In genomic region chr5:180291943-180292831, GRCh38 we compare ENCODE assay signal across 8 cellular contexts. TPM values are rescaled to one million over a fixed set of nuclear protein-coding genes. Genes with fewer than 3 reads are reported as not detected.
A peak's percentile ranks its signal among the peaks of the same experiment; 100 is the strongest.
DNase-seq lines count a peak whose midpoint lies in the region; ATAC-seq and TF ChIP-seq lines count a peak whose summit lies in the region.

Gene MAPK9, minus strand, starts transcription at chr5:180292083. Its CDS starts 11,522 bp downstream, at chr5:180280561.

- no peaks in the 10 kb centered on the region for H3K9me2 ChIP-seq in DOHH2 (replicated peaks; ENCODE audit: control insufficient read depth, low read length)

- no peaks in the 10 kb centered on the region for H3K27me3 ChIP-seq in DOHH2 (ENCODE audit: control insufficient read depth, low read length)
- H3K27me3 ChIP-seq in RWPE2 (ENCODE audit: insufficient read depth, poor library complexity, severe bottlenecking): no peaks in the 10 kb centered on the region
- no peaks in the 10 kb centered on the region for H3K27me3 ChIP-seq in stomach

- H3K9me3 ChIP-seq in DOHH2 (ENCODE audit: control insufficient read depth, insufficient read depth, low read length): no peaks in the 10 kb centered on the region
- no peaks in the 10 kb centered on the region for H3K9me3 ChIP-seq in RWPE2 (ENCODE audit: severe bottlenecking)
- H3K9me3 ChIP-seq in stomach: no peaks in the 10 kb centered on the region

- no peak for TF ChIP-seq POLR2A in stomach (IDR thresholded peaks at IDR 0.05)

- TF ChIP-seq CTCF in DOHH2 (IDR thresholded peaks at IDR 0.05; ENCODE audit: low read depth, low read length, poor library complexity, severe bottlenecking) (no peak), RWPE2 (IDR thresholded peaks at IDR 0.05; ENCODE audit: poor library complexity, severe bottlenecking) (no peak), fibroblast of villous mesenchyme (IDR thresholded peaks at IDR 0.05; ENCODE audit: insufficient read depth, low read depth, low read length) (no peak), neural crest cell (conservative IDR thresholded peaks at IDR 0.05) (no peak), stomach (IDR thresholded peaks at IDR 0.05) (no peak)

- H3K4me1 Mint-ChIP-seq in neural crest cell: peaks cover 25% of the 10 kb centered on the region

- TF ChIP-seq RAD21 in Ishikawa (IDR thresholded peaks at IDR 0.05; ENCODE audit: low read depth): no peak

- TF ChIP-seq EP300 in Ishikawa (IDR thresholded peaks at IDR 0.05; ENCODE audit: borderline replicate concordance): no peak; the same call in 1 of the 2 replicates
- no peak for TF ChIP-seq EP300 in stomach (IDR thresholded peaks at IDR 0.05)

- H3K4me3 ChIP-seq in DOHH2 (ENCODE audit: low read length): peak within 1 kb of the TSS; percentile 96
- H3K4me3 ChIP-seq in RWPE2 (ENCODE audit: severe bottlenecking): peak within 1 kb of the TSS; percentile 100
- peak within 1 kb of the TSS; percentile 77 for H3K4me3 ChIP-seq in fibroblast of villous mesenchyme (ENCODE audit: low read depth, low read length)
- H3K4me3 ChIP-seq in stomach: peak within 1 kb of the TSS; percentile 79 to 99 (median 98)

- H3K36me3 ChIP-seq in DOHH2 (ENCODE audit: control insufficient read depth, low read length): peaks cover 18% of the 10 kb centered on the region
- no peaks in the 10 kb centered on the region for H3K36me3 ChIP-seq in RWPE2 (ENCODE audit: low read depth)
- no peaks in the 10 kb centered on the region for H3K36me3 ChIP-seq in stomach

- 0 to 1% (median 1%) methylated on average over 25 to 122 of the region's 122 CpGs for WGBS in stomach, 5 donors

- no peaks in the 10 kb centered on the region for H3K27me3 Mint-ChIP-seq in neural crest cell (ENCODE audit: low read depth)

- H3K4me2 ChIP-seq in DOHH2 (ENCODE audit: low read length): peak within 1 kb of the TSS; percentile 87

- peaks cover 2% of the 10 kb centered on the region for H3K36me3 Mint-ChIP-seq in neural crest cell (ENCODE audit: low read depth)

- H3K27ac Mint-ChIP-seq in neural crest cell (ENCODE audit: unreplicated experiment): peak within 1 kb of the TSS; percentile 88

- peaks cover 59% of the 10 kb centered on the region for H3K79me2 ChIP-seq in DOHH2 (ENCODE audit: control insufficient read depth, low read length)

- peak; percentile 88 for DNase-seq in RWPE2 (ENCODE audit: low spot score)
- peak; percentile 94 for DNase-seq in activated effector memory CD4-positive, alpha-beta T cell treated with anti-CD3 and anti-CD28 coated beads, Interleukin-2, amount 50 U/mL, for 16 hours
- DNase-seq in fibroblast of villous mesenchyme (ENCODE audit: low read depth): peak; percentile 77
- DNase-seq in neural crest cell (ENCODE audit: low read depth, low spot score): peak; percentile 75
- peak; percentile 89 for DNase-seq in stomach

- H3K9me3 Mint-ChIP-seq in neural crest cell: no peaks in the 10 kb centered on the region

- H3F3A ChIP-seq in DOHH2 (ENCODE audit: control insufficient read depth, insufficient read depth): peaks cover 5% of the 10 kb centered on the region; the same call in 1 of the 2 replicates

- ATAC-seq in GM21529 (IDR thresholded peaks at IDR 0.05; ENCODE audit: unreplicated experiment) (peak; percentile 84), RWPE2 (ENCODE audit: low read depth) (peak; percentile 81)

- intact Hi-C loops in stomach (cut with DNase I; ENCODE audit: low total_unique reads): no loop called here

- peaks cover 25% of the 10 kb centered on the region for H3K4me1 ChIP-seq in DOHH2 (ENCODE audit: control insufficient read depth, low read length)
- peaks cover 10% of the 10 kb centered on the region for H3K4me1 ChIP-seq in RWPE2 (ENCODE audit: insufficient read depth, poor library complexity, severe bottlenecking)
- peaks cover 8 to 45% (median 40%) of the 10 kb centered on the region in 4 donors for H3K4me1 ChIP-seq in stomach

- H3K27ac ChIP-seq in DOHH2 (ENCODE audit: low read depth, low read length) (peak within 1 kb of the TSS; percentile 71), RWPE2 (ENCODE audit: poor library complexity, severe bottlenecking) (peak within 1 kb of the TSS; percentile 55), stomach (peak within 1 kb of the TSS; percentile 89 to 99 (median 95))

- H4K20me1 ChIP-seq in DOHH2 (ENCODE audit: control insufficient read depth, insufficient read depth, low read depth, low read length): peaks cover 10% of the 10 kb centered on the region

- peak within 1 kb of the TSS; percentile 93 for H3K4me3 Mint-ChIP-seq in neural crest cell

TF ChIP-seq in Ishikawa, 13 proteins besides CTCF, POLR2A, EP300 and RAD21:
- TF ChIP-seq YY1 (IDR thresholded peaks at IDR 0.05; ENCODE audit: low read depth) (no peak), ZBTB7A (IDR thresholded peaks at IDR 0.05; ENCODE audit: low read depth) (peak; percentile 90), NFIC (IDR thresholded peaks at IDR 0.05) (no peak), TEAD4 (IDR thresholded peaks at IDR 0.05) (no peak), CREB1 (IDR thresholded peaks at IDR 0.05; ENCODE audit: low read depth) (no peak), TAF1 (IDR thresholded peaks at IDR 0.05; ENCODE audit: low read depth) (peak; percentile 13; the same call in 1 of the 2 replicates), MAX (IDR thresholded peaks at IDR 0.05) (peak; percentile 33; the same call in 1 of the 2 replicates), FOXM1 (IDR thresholded peaks at IDR 0.05; ENCODE audit: borderline replicate concordance, low read depth) (no peak), EGR1 (IDR thresholded peaks at IDR 0.05) (peak; percentile 29; the same call in 1 of the 2 replicates)

RNA-seq across cellular contexts. Expression of gene MAPK9, which starts in this region (rescaled TPM):
- total RNA-seq in fibroblast of villous mesenchyme: 26.1 and 33.2 TPM in 2 replicates
- 36.1 and 36.8 TPM in 2 replicates for total RNA-seq in neural crest cell
- total RNA-seq in stomach: 10 to 100 TPM; 18.2 to 43.5 (median 22.8) TPM
- 10 to 100 TPM in 2 of 3 donors, 1 to 10 TPM in 1; 9.2 to 25.7 (median 19.4) TPM for polyA plus RNA-seq in stomach

Comparison
In these comparisons a context has a peak if more than half of its experiments do, and no peak if none do; other contexts are left out.
1. Peak in every context shown above with its lines: DNase-seq, ATAC-seq, H3K4me3 ChIP-seq and H3K27ac ChIP-seq.